ENCODE assay signal across 1 cellular context in genomic region chr2:229921892-229922448, GRCh38.
TF ChIP-seq lines count a peak whose summit lies in the region.

TRIP12 (minus strand) TSS chr2:229922009; CDS start chr2:229880079, 41,930 bp downstream.

TF ChIP-seq in HepG2, 621 proteins besides CTCF, POLR2A, EP300 and RAD21 (continued from another document and continues in another):
- TF ChIP-seq, protein P1, sequence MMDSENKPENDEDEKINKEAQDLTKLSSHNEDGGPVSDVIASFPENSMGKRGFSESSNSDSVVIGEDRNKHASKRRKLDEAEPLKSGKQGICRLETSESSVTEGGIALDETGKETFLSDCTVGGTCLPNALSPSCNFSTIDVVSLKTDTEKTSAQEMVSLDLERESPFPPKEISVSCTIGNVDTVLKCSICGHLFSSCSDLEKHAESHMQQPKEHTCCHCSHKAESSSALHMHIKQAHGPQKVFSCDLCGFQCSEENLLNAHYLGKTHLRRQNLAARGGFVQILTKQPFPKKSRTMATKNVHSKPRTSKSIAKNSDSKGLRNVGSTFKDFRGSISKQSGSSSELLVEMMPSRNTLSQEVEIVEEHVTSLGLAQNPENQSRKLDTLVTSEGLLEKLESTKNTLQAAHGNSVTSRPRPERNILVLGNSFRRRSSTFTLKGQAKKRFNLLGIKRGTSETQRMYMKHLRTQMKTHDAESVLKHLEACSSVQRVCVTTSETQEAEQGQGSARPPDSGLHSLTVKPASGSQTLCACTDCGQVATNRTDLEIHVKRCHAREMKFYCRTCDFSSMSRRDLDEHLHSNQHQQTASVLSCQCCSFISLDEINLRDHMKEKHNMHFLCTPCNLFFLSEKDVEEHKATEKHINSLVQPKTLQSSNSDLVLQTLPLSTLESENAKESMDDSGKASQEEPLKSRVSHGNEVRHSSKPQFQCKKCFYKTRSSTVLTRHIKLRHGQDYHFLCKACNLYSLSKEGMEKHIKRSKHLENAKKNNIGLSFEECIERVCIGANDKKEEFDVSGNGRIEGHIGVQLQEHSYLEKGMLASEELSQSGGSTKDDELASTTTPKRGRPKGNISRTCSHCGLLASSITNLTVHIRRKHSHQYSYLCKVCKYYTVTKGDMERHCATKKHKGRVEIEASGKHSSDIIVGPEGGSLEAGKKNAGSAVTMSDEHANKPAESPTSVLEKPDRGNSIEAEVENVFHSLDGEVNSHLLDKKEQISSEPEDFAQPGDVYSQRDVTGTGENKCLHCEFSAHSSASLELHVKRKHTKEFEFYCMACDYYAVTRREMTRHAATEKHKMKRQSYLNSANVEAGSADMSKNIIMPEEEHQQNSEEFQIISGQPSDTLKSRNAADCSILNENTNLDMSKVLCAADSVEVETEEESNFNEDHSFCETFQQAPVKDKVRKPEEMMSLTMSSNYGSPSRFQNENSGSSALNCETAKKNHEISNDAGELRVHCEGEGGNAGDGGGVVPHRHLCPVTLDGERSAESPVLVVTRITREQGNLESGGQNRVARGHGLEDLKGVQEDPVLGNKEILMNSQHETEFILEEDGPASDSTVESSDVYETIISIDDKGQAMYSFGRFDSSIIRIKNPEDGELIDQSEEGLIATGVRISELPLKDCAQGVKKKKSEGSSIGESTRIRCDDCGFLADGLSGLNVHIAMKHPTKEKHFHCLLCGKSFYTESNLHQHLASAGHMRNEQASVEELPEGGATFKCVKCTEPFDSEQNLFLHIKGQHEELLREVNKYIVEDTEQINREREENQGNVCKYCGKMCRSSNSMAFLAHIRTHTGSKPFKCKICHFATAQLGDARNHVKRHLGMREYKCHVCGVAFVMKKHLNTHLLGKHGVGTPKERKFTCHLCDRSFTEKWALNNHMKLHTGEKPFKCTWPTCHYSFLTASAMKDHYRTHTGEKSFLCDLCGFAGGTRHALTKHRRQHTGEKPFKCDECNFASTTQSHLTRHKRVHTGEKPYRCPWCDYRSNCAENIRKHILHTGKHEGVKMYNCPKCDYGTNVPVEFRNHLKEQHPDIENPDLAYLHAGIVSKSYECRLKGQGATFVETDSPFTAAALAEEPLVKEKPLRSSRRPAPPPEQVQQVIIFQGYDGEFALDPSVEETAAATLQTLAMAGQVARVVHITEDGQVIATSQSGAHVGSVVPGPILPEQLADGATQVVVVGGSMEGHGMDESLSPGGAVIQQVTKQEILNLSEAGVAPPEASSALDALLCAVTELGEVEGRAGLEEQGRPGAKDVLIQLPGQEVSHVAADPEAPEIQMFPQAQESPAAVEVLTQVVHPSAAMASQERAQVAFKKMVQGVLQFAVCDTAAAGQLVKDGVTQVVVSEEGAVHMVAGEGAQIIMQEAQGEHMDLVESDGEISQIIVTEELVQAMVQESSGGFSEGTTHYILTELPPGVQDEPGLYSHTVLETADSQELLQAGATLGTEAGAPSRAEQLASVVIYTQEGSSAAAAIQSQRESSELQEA (CRISPR knock-in tag; IDR thresholded peaks at IDR 0.05; ENCODE audit: not compliant biosample characterization) = no peak
- TF ChIP-seq POLR2G (IDR thresholded peaks at IDR 0.05; ENCODE audit: low read depth, low read length) (peak; percentile 63), ZFP1 (CRISPR knock-in tag; IDR thresholded peaks at IDR 0.05) (0 out of 2 replicates have a peak, but pooled peaks have one; percentile 29), MTF1 (CRISPR knock-in tag; IDR thresholded peaks at IDR 0.05) (no peak; the same call in 1 of the 2 replicates), CREB1 (IDR thresholded peaks at IDR 0.05) (peak; percentile 79), CREB1 (CRISPR knock-in tag; IDR thresholded peaks at IDR 0.05) (peak; percentile 71), RELA (CRISPR knock-in tag; IDR thresholded peaks at IDR 0.05) (no peak), NR1H2 (CRISPR knock-in tag; IDR thresholded peaks at IDR 0.05; ENCODE audit: borderline replicate concordance, low read depth) (no peak), KMT2B (CRISPR knock-in tag; IDR thresholded peaks at IDR 0.05) (peak; percentile 76), SPEN (CRISPR knock-in tag; IDR thresholded peaks at IDR 0.05; ENCODE audit: low read depth) (peak; percentile 76), HNRNPH1 (optimal IDR thresholded peaks at IDR 0.05; ENCODE audit: low read depth, low read length) (peak; percentile 30), HNF4A (CRISPR knock-in tag; IDR thresholded peaks at IDR 0.05) (peak; percentile 49), REL (CRISPR knock-in tag; conservative IDR thresholded peaks at IDR 0.05) (peak; percentile 22; the same call in 1 of the 2 replicates), SMARCE1 (IDR thresholded peaks at IDR 0.05; ENCODE audit: borderline replicate concordance) (no peak), ZMYM3 (CRISPR knock-in tag; IDR thresholded peaks at IDR 0.05) (peak; percentile 18; the same call in 1 of the 2 replicates), SIX1 (CRISPR knock-in tag; IDR thresholded peaks at IDR 0.05; ENCODE audit: borderline replicate concordance) (peak; percentile 57; the same call in 1 of the 2 replicates), MED1 (CRISPR knock-in tag; IDR thresholded peaks at IDR 0.05) (peak; percentile 58), ZNF652 (CRISPR knock-in tag; IDR thresholded peaks at IDR 0.05; ENCODE audit: borderline replicate concordance, low read depth) (no peak), ZNF569 (CRISPR knock-in tag; IDR thresholded peaks at IDR 0.05; ENCODE audit: borderline replicate concordance) (no peak), RORA (CRISPR knock-in tag; IDR thresholded peaks at IDR 0.05) (no peak), KAT2B (IDR thresholded peaks at IDR 0.05; ENCODE audit: borderline replicate concordance, low read depth, low read length) (0 out of 2 replicates have a peak, but pooled peaks have one; percentile 4), ZC3H4 (CRISPR knock-in tag; IDR thresholded peaks at IDR 0.05; ENCODE audit: borderline replicate concordance) (no peak), TGIF2 (CRISPR knock-in tag; IDR thresholded peaks at IDR 0.05) (peak; percentile 84; the same call in 1 of the 2 replicates), ZNF460 (CRISPR knock-in tag; IDR thresholded peaks at IDR 0.05; ENCODE audit: borderline replicate concordance) (no peak), ZC3H13 (CRISPR knock-in tag; IDR thresholded peaks at IDR 0.05) (no peak; the same call in 1 of the 2 replicates), SYNCRIP (IDR thresholded peaks at IDR 0.05; ENCODE audit: insufficient read depth, low read depth, low read length) (no peak), ZHX1 (CRISPR knock-in tag; IDR thresholded peaks at IDR 0.05; ENCODE audit: low read depth) (no peak), NFE2L2 (IDR thresholded peaks at IDR 0.05; ENCODE audit: low read length) (no peak), TRIM24 (CRISPR knock-in tag; IDR thresholded peaks at IDR 0.05) (no peak), AGO1 (IDR thresholded peaks at IDR 0.05; ENCODE audit: low read depth, low read length, poor library complexity, severe bottlenecking) (no peak), XBP1 (CRISPR knock-in tag; IDR thresholded peaks at IDR 0.05) (0 out of 2 replicates have a peak, but pooled peaks have one; percentile 8), ZBTB3 (CRISPR knock-in tag; IDR thresholded peaks at IDR 0.05; ENCODE audit: borderline replicate concordance, low read depth) (no peak), ZFP90 (CRISPR knock-in tag; IDR thresholded peaks at IDR 0.05; ENCODE audit: borderline replicate concordance) (no peak), MEIS1 (CRISPR knock-in tag; IDR thresholded peaks at IDR 0.05; ENCODE audit: borderline replicate concordance) (0 out of 2 replicates have a peak, but pooled peaks have one; percentile 13), ZNF124 (CRISPR knock-in tag; IDR thresholded peaks at IDR 0.05) (no peak), ZNF607 (CRISPR knock-in tag; IDR thresholded peaks at IDR 0.05; ENCODE audit: borderline replicate concordance) (peak; percentile 70), FLYWCH1 (CRISPR knock-in tag; IDR thresholded peaks at IDR 0.05) (no peak), MYPOP (CRISPR knock-in tag; IDR thresholded peaks at IDR 0.05) (0 out of 2 replicates have a peak, but pooled peaks have one; percentile 24), ZNF256 (CRISPR knock-in tag; conservative IDR thresholded peaks at IDR 0.05) (no peak; the same call in 1 of the 2 replicates), ADNP (CRISPR knock-in tag; IDR thresholded peaks at IDR 0.05) (no peak), GRHL1 (CRISPR knock-in tag; conservative IDR thresholded peaks at IDR 0.05) (no peak), ARHGAP35 (CRISPR knock-in tag; IDR thresholded peaks at IDR 0.05; ENCODE audit: borderline replicate concordance) (0 out of 2 replicates have a peak, but pooled peaks have one; percentile 49), ZNF180 (CRISPR knock-in tag; IDR thresholded peaks at IDR 0.05; ENCODE audit: borderline replicate concordance, low read depth) (no peak)
- TF ChIP-seq, protein P2, sequence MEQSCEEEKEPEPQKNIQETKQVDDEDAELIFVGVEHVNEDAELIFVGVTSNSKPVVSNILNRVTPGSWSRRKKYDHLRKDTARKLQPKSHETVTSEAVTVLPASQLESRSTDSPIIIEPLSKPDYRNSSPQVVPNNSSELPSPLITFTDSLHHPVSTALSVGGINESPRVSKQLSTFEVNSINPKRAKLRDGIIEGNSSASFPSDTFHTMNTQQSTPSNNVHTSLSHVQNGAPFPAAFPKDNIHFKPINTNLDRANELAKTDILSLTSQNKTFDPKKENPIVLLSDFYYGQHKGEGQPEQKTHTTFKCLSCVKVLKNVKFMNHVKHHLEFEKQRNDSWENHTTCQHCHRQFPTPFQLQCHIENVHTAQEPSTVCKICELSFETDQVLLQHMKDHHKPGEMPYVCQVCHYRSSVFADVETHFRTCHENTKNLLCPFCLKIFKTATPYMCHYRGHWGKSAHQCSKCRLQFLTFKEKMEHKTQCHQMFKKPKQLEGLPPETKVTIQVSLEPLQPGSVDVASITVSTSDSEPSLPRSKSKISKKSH (CRISPR knock-in tag; IDR thresholded peaks at IDR 0.05; ENCODE audit: borderline replicate concordance) = no peak
- TF ChIP-seq, protein P3, sequence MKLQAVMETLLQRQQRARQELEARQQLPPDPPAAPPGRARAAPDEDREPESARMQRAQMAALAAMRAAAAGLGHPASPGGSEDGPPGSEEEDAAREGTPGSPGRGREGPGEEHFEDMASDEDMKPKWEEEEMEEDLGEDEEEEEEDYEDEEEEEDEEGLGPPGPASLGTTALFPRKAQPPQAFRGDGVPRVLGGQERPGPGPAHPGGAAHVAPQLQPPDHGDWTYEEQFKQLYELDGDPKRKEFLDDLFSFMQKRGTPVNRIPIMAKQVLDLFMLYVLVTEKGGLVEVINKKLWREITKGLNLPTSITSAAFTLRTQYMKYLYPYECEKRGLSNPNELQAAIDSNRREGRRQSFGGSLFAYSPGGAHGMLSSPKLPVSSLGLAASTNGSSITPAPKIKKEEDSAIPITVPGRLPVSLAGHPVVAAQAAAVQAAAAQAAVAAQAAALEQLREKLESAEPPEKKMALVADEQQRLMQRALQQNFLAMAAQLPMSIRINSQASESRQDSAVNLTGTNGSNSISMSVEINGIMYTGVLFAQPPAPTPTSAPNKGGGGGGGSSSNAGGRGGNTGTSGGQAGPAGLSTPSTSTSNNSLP (IDR thresholded peaks at IDR 0.05; ENCODE audit: low read depth, low read length) = no peak; the same call in 1 of the 2 replicates
- TF ChIP-seq, protein P4, sequence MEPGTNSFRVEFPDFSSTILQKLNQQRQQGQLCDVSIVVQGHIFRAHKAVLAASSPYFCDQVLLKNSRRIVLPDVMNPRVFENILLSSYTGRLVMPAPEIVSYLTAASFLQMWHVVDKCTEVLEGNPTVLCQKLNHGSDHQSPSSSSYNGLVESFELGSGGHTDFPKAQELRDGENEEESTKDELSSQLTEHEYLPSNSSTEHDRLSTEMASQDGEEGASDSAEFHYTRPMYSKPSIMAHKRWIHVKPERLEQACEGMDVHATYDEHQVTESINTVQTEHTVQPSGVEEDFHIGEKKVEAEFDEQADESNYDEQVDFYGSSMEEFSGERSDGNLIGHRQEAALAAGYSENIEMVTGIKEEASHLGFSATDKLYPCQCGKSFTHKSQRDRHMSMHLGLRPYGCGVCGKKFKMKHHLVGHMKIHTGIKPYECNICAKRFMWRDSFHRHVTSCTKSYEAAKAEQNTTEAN (CRISPR knock-in tag; conservative IDR thresholded peaks at IDR 0.05) = no peak
- TF ChIP-seq, protein P5, sequence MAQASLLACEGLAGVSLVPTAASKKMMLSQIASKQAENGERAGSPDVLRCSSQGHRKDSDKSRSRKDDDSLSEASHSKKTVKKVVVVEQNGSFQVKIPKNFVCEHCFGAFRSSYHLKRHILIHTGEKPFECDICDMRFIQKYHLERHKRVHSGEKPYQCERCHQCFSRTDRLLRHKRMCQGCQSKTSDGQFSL (CRISPR knock-in tag; IDR thresholded peaks at IDR 0.05) = peak; percentile 92
